Comparison of ENCODE assay signal across 28 cellular contexts in the genomic region with DNA sequence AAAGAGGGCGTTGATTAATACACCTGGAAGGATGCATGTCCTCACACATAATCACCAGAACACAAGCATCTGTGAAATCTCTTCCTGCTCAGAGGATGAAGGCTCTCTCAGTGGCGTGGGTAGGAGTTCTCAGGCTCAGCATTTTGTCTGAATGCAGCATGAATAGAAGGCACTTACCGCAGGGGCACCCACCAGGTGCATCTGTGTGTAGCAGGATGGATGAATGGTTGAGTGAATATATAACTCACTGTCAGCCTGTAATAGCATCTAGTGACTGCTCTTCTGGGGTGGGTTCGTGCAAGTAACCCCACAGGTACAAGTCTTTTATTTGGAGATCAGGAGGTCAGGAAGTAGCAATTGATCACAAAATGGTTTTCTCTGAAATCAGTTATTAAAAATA.
"Had no signal": no experiment of that assay in that cellular context is flagged by ENCODE, and none has a peak within 500 bp of the region (broad histone marks: within the 10 kb centered on the region; RNA-seq: fewer than 3 reads in every experiment).

No MANE protein-coding gene starts in this region.

- ATAC-seq: activated naive CD8-positive, alpha-beta T cell treated with anti-CD3 and anti-CD28 coated beads, Interleukin-2, amount 50 U/mL, for 24 hours; activated T-cell treated with anti-CD3 and anti-CD28 coated beads, Interleukin-2, amount 50 U/mL, for 4 hours; PC-3; T-cell; T-helper 17 cell had no signal

- DNase-seq: activated B cell treated with CpG ODN at 0.5 μM for 24 hours; activated CD4-positive, alpha-beta memory T cell treated with anti-CD3 and anti-CD28 coated beads for 36 hours; activated CD4-positive, alpha-beta T cell treated with anti-CD3 and anti-CD28 coated beads for 4 hours; activated CD4-positive, alpha-beta T cell treated with anti-CD3 and anti-CD28 coated beads, Interleukin-2, amount 50 U/mL, for 1 hour; activated CD4-positive, CD25-positive, alpha-beta regulatory T cell treated with anti-CD3 and anti-CD28 coated beads, Interleukin-2, amount 50 U/mL, for 72 hours; activated CD8-positive, alpha-beta memory T cell treated with anti-CD3 and anti-CD28 coated beads, Interleukin-2, amount 50 U/mL, for 4 hours; activated naive CD4-positive, alpha-beta T cell treated with anti-CD3 and anti-CD28 coated beads, Interleukin-2, amount 10 ng/mL, durations not matched to agents 7 days and 5 days; activated naive CD8-positive, alpha-beta T cell treated with anti-CD3 and anti-CD28 coated beads, Interleukin-2, amount 50 U/mL, for 24 hours; activated T-cell treated with anti-CD3 and anti-CD28 coated beads for 4 hours; activated T-cell treated with anti-CD3 and anti-CD28 coated beads, Interleukin-2, amount 50 U/mL, for 4 hours; anterior cingulate cortex; brain microvascular endothelial cell; central memory CD4-positive, alpha-beta T cell; NCI-H1048; NCI-H1105 treated with DMSO at 0.1 percent for 48 hours; NCI-H1694; NCI-H1930; NCI-H2081 treated with DMSO at 0.1 percent for 48 hours; NCI-H446; NCI-H510A treated with DMSO at 0.1 percent for 48 hours; NCI-H526 treated with DMSO at 0.1 percent for 48 hours; PC-3; Peyer's patch; RPMI8226; SHP77 treated with DMSO at 0.1 percent for 48 hours; SK-N-SH; T-cell; T-helper 17 cell had no signal
